Comparison of ENCODE assay signal across 2 cellular contexts in genomic region chr6:132487762-132488161, GRCh38.
TF ChIP-seq lines count a peak whose summit lies in the region.

No MANE protein-coding gene starts in this region.

TF ChIP-seq in HepG2, 621 proteins besides CTCF, POLR2A, EP300 and RAD21:
- TF ChIP-seq ZNF326 (CRISPR knock-in tag; IDR thresholded peaks at IDR 0.05; ENCODE audit: borderline replicate concordance): no peak
- TF ChIP-seq MAFK (conservative IDR thresholded peaks at IDR 0.05 in 1 of 2, IDR thresholded peaks at IDR 0.05 in 1 of 2; ENCODE audit: low read length in 2 of 2): peak; percentile 97 to 99
- TF ChIP-seq MAFF (IDR thresholded peaks at IDR 0.05; ENCODE audit: low read depth, low read length): peak; percentile 98

TF ChIP-seq in H1, 55 proteins besides CTCF, POLR2A, EP300 and RAD21:
- no peak for TF ChIP-seq CBX5 (IDR thresholded peaks at IDR 0.05; ENCODE audit: low read depth, low read length)
- peak; percentile 89 for TF ChIP-seq MAFK (IDR thresholded peaks at IDR 0.05; ENCODE audit: low read depth, low read length)
